In the genomic region with DNA sequence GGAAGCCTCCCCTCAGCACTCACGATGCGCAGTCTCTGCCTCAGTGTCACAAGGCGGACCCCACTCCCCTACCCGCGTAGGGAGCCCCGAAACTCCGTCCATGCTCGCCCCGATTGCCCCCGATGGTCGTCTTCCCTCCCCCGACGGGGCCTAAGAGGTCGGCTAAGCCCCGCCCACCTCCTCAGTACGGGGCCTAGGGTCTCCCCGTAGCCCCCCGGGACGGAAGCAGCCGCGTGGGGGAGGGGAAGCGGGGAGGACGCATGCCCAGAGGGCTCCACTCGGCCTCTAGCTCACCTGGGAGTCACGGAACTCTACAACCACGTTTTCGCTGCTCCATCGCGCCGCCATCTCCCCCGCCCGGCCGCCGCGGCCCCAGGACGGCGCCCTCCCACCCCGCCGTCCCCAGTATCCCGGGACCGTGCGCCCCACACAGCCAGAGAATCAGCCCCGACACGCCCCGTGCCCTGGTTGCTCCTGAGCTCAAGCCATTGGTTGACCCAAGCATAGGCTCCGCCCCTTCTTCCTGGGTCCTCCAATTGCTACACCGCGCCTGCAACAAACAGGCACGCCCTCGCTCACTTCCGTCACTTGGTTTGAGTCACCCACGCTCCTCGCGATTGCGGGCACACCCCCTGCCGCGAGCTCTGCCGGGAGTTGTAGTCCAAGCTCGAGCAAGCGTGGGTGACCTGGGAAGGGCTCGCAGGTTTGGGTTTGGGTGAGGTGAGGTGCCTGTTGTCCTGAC, we compare ENCODE assay signal across 8 cellular contexts. TPM values are rescaled to one million over a fixed set of nuclear protein-coding genes. Genes with fewer than 3 reads are reported as not detected.
DNase-seq lines count a peak whose midpoint lies in the region; ATAC-seq, FAIRE-seq and TF ChIP-seq lines count a peak whose summit lies in the region.

A gene with protein sequence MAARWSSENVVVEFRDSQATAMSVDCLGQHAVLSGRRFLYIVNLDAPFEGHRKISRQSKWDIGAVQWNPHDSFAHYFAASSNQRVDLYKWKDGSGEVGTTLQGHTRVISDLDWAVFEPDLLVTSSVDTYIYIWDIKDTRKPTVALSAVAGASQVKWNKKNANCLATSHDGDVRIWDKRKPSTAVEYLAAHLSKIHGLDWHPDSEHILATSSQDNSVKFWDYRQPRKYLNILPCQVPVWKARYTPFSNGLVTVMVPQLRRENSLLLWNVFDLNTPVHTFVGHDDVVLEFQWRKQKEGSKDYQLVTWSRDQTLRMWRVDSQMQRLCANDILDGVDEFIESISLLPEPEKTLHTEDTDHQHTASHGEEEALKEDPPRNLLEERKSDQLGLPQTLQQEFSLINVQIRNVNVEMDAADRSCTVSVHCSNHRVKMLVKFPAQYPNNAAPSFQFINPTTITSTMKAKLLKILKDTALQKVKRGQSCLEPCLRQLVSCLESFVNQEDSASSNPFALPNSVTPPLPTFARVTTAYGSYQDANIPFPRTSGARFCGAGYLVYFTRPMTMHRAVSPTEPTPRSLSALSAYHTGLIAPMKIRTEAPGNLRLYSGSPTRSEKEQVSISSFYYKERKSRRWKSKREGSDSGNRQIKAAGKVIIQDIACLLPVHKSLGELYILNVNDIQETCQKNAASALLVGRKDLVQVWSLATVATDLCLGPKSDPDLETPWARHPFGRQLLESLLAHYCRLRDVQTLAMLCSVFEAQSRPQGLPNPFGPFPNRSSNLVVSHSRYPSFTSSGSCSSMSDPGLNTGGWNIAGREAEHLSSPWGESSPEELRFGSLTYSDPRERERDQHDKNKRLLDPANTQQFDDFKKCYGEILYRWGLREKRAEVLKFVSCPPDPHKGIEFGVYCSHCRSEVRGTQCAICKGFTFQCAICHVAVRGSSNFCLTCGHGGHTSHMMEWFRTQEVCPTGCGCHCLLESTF (minus strand): TSS at position 454 of the 742 bp plus-strand sequence. CDS start 106 bp downstream, at position 348.

- FAIRE-seq in bronchial epithelial cell (lab: Jason Lieb, UNC), result no peak

- WGBS in smooth muscle cell (ENCODE audit: low lambda C conversion rate), result 1% methylated on average over 53 of the region's 61 CpGs

- H3K36me3 ChIP-seq in bronchial epithelial cell (ENCODE audit: control insufficient read depth, insufficient read depth, low read length) (no peaks in the 10 kb centered on the region), smooth muscle cell (ENCODE audit: low read depth) (no peaks in the 10 kb centered on the region)

- ATAC-seq in GM18907 (IDR thresholded peaks at IDR 0.05; ENCODE audit: unreplicated experiment) (peak; percentile 99), HG03159 (IDR thresholded peaks at IDR 0.05; ENCODE audit: unreplicated experiment) (peak; percentile 99)

- peak within 1 kb of the TSS; percentile 96 for H2AFZ ChIP-seq in smooth muscle cell (ENCODE audit: low read depth)

- H3K4me1 ChIP-seq in smooth muscle cell (ENCODE audit: low read depth), result peaks cover 2% of the 10 kb centered on the region

- POLR2A ChIA-PET in AG04449 (lab: Yijun Ruan, JAX), result interaction anchor here (0.7 to 1.3 kb wide), 4 partner anchors 17 to 126 kb away, joined by 3 to 6 read pairs (median 4); no protein-coding TSS in a partner anchor

- H3K4me3 ChIP-seq in AG04449 (ENCODE audit: low read depth, low read length) (peak within 1 kb of the TSS; percentile 98), WI38 (ENCODE audit: low read depth, low read length) (peak within 1 kb of the TSS; percentile 99), bronchial epithelial cell (ENCODE audit: low read depth, low read length) (peak within 1 kb of the TSS; percentile 90), smooth muscle cell (peak within 1 kb of the TSS; percentile 92)

- H3K79me2 ChIP-seq in smooth muscle cell (ENCODE audit: low read depth), result peaks cover 29% of the 10 kb centered on the region

- H3K4me2 ChIP-seq in smooth muscle cell, result peak within 1 kb of the TSS; percentile 91

- peaks cover 23% of the 10 kb centered on the region for H4K20me1 ChIP-seq in smooth muscle cell (ENCODE audit: low read depth)

- H3F3A ChIP-seq in smooth muscle cell (ENCODE audit: low read depth), result no peaks in the 10 kb centered on the region

- DNase-seq in AG04449 (ENCODE audit: low read depth, low spot score) (peak; percentile 90), NCI-H2227 treated with DMSO at 0.1 percent for 48 hours (lab: John Stamatoyannopoulos, UW) (peak; percentile 96), bronchial epithelial cell (ENCODE audit: low read depth) (peak; percentile 99), iPS-NIHi11 (ENCODE audit: low spot score) (peak; percentile 97), smooth muscle cell (lab: John Stamatoyannopoulos, UW; ENCODE audit: unreplicated experiment) (peak; percentile 89)

- TF ChIP-seq CTCF in AG04449 (IDR thresholded peaks at IDR 0.05; ENCODE audit: insufficient read depth, low read length, missing control alignments) (no peak), WI38 (IDR thresholded peaks at IDR 0.05; ENCODE audit: low read depth, low read length) (no peak), bronchial epithelial cell (IDR thresholded peaks at IDR 0.05; ENCODE audit: insufficient read depth, low read length, severe bottlenecking) (no peak), smooth muscle cell (IDR thresholded peaks at IDR 0.05; ENCODE audit: borderline replicate concordance, insufficient read depth, poor library complexity, severe bottlenecking) (no peak)

- H3K9ac ChIP-seq in smooth muscle cell (ENCODE audit: low read depth), result peak within 1 kb of the TSS; percentile 92

- H3K27me3 ChIP-seq in bronchial epithelial cell (ENCODE audit: control insufficient read depth, insufficient read depth, low read length) (no peaks in the 10 kb centered on the region), smooth muscle cell (ENCODE audit: low read depth) (no peaks in the 10 kb centered on the region)

- H3K27ac ChIP-seq in smooth muscle cell (ENCODE audit: low read depth), result no peak within 1 kb of the TSS

- CTCF ChIA-PET in AG04449 (lab: Yijun Ruan, JAX), result interaction anchor here (0.6 to 19.3 kb wide), 4 partner anchors 13 to 134 kb away, joined by 3 to 450 read pairs (median 24); a partner anchor contains a TSS

- no peaks in the 10 kb centered on the region for H3K9me3 ChIP-seq in smooth muscle cell (replicated peaks; ENCODE audit: low read depth)

RNA-seq across cellular contexts. Expression of the gene that starts here (rescaled TPM):
- total RNA-seq in bronchial epithelial cell (7.6 and 12.5 TPM in 2 replicates), smooth muscle cell (13.1 and 14.3 TPM in 2 replicates)
- 19.2 and 29.5 TPM in 2 replicates for polyA plus RNA-seq in smooth muscle cell
